Comparison of ENCODE assay signal across 2 cellular contexts in genomic region chr11:6654281-6655019, GRCh38.
TF ChIP-seq lines count a peak whose summit lies in the region.

No MANE protein-coding gene starts in this region.

TF ChIP-seq in SK-N-SH, 30 proteins besides CTCF, POLR2A, EP300 and RAD21:
- TF ChIP-seq MXI1 (IDR thresholded peaks at IDR 0.05; ENCODE audit: low read depth, low read length) (no peak), TEAD4 (IDR thresholded peaks at IDR 0.05; ENCODE audit: borderline replicate concordance, insufficient read depth) (no peak), MEF2A (IDR thresholded peaks at IDR 0.05; ENCODE audit: borderline replicate concordance, low read depth) (no peak), YY1 (IDR thresholded peaks at IDR 0.05; ENCODE audit: low read depth) (no peak), GATA2 (CRISPR knock-in tag; IDR thresholded peaks at IDR 0.05) (no peak), FOSL2 (IDR thresholded peaks at IDR 0.05; ENCODE audit: borderline replicate concordance, low read depth) (no peak)

TF ChIP-seq in SK-N-SH treated with all-trans-retinoic acid at 6 μM for 48 hours, 23 proteins besides CTCF, POLR2A, EP300 and RAD21:
- TF ChIP-seq ZNF70 (CRISPR knock-in tag; IDR thresholded peaks at IDR 0.05), result no peak
- TF ChIP-seq TOX (CRISPR knock-in tag; IDR thresholded peaks at IDR 0.05; ENCODE audit: borderline replicate concordance), result no peak
- no peak for TF ChIP-seq SNAI2 (CRISPR knock-in tag; IDR thresholded peaks at IDR 0.05)
- TF ChIP-seq ZC3H10 (CRISPR knock-in tag; IDR thresholded peaks at IDR 0.05), result no peak
- TF ChIP-seq ESRRG (CRISPR knock-in tag; IDR thresholded peaks at IDR 0.05), result no peak
- no peak for TF ChIP-seq OSR1 (CRISPR knock-in tag; IDR thresholded peaks at IDR 0.05)
- no peak for TF ChIP-seq CSDC2 (CRISPR knock-in tag; IDR thresholded peaks at IDR 0.05)
- TF ChIP-seq ZFP30 (CRISPR knock-in tag; IDR thresholded peaks at IDR 0.05), result no peak
- no peak for TF ChIP-seq ISL1 (CRISPR knock-in tag; IDR thresholded peaks at IDR 0.05)
- TF ChIP-seq ZNF8 (CRISPR knock-in tag; IDR thresholded peaks at IDR 0.05), result no peak
- TF ChIP-seq TCF4 (CRISPR knock-in tag; IDR thresholded peaks at IDR 0.05; ENCODE audit: borderline replicate concordance), result no peak
- no peak for TF ChIP-seq ZNF565 (CRISPR knock-in tag; conservative IDR thresholded peaks at IDR 0.05; ENCODE audit: low read depth)
- TF ChIP-seq GLIS3 (CRISPR knock-in tag; IDR thresholded peaks at IDR 0.05), result no peak
- no peak for TF ChIP-seq CREB5 (CRISPR knock-in tag; IDR thresholded peaks at IDR 0.05; ENCODE audit: low read depth)
- no peak for TF ChIP-seq PPARA (CRISPR knock-in tag; IDR thresholded peaks at IDR 0.05; ENCODE audit: borderline replicate concordance)
- TF ChIP-seq ZFP3 (CRISPR knock-in tag; IDR thresholded peaks at IDR 0.05), result no peak
- TF ChIP-seq PATZ1 (CRISPR knock-in tag; IDR thresholded peaks at IDR 0.05; ENCODE audit: borderline replicate concordance), result no peak
- TF ChIP-seq TSHZ2 (CRISPR knock-in tag; IDR thresholded peaks at IDR 0.05), result no peak
- no peak for TF ChIP-seq ARNTL (CRISPR knock-in tag; IDR thresholded peaks at IDR 0.05; ENCODE audit: borderline replicate concordance, low read depth)
- TF ChIP-seq CSRNP3 (CRISPR knock-in tag; IDR thresholded peaks at IDR 0.05), result no peak
